ENCODE assay signal across 8 cellular contexts in genomic region chr9:27548055-27548741, GRCh38. TPM values are rescaled to one million over a fixed set of nuclear protein-coding genes. Genes with fewer than 3 reads are reported as not detected.
DNase-seq lines count a peak whose midpoint lies in the region; ATAC-seq and TF ChIP-seq lines count a peak whose summit lies in the region.

No MANE protein-coding gene starts in this region.

- no peaks in the 10 kb centered on the region for H4K20me1 ChIP-seq in PC-9 (ENCODE audit: insufficient read depth)

- POLR2A ChIA-PET in PC-9 (lab: Charles Lee; ENCODE audit: unreplicated experiment), result interaction anchor here (0.6 kb wide), 1 partner anchor 200 kb away, joined by 4 read pairs; no protein-coding TSS in a partner anchor

- H3K9me3 ChIP-seq in PC-9 (ENCODE audit: insufficient read depth, low read depth), result no peaks in the 10 kb centered on the region

- no peak overlapping the region for H3K27ac ChIP-seq in PC-9

- H3K36me3 Mint-ChIP-seq in progenitor cell of endocrine pancreas (ENCODE audit: insufficient read depth), result peaks cover 13% of the 10 kb centered on the region

- H3K27me3 ChIP-seq in PC-9 (ENCODE audit: insufficient read depth, low read depth), result no peaks in the 10 kb centered on the region

- no peak overlapping the region for H3K4me2 ChIP-seq in PC-9

- H3K4me1 Mint-ChIP-seq in progenitor cell of endocrine pancreas (ENCODE audit: low read depth), result no peaks in the 10 kb centered on the region

- H3K4me3 ChIP-seq in PC-9 (no peak overlapping the region), fibroblast of mammary gland (ENCODE audit: control insufficient read depth, low read depth, low read length) (no peak overlapping the region)

- no peaks in the 10 kb centered on the region for H3K9me3 Mint-ChIP-seq in progenitor cell of endocrine pancreas (ENCODE audit: low read depth)

- no peaks in the 10 kb centered on the region for H3K4me1 ChIP-seq in PC-9 (replicated peaks; ENCODE audit: insufficient read depth)

- no peak overlapping the region for H2AFZ ChIP-seq in PC-9

- peak; percentile 47 for TF ChIP-seq CTCF in PC-9 (conservative IDR thresholded peaks at IDR 0.05)
- peak; percentile 52 for TF ChIP-seq CTCF in fibroblast of mammary gland (conservative IDR thresholded peaks at IDR 0.05; ENCODE audit: control insufficient read depth, insufficient read depth, low read depth, low read length)
- TF ChIP-seq CTCF in progenitor cell of endocrine pancreas (IDR thresholded peaks at IDR 0.05; ENCODE audit: unreplicated experiment), result peak; percentile 66

- H3K27ac Mint-ChIP-seq in progenitor cell of endocrine pancreas, result no peak overlapping the region

- no peaks in the 10 kb centered on the region for H3K9me2 ChIP-seq in PC-9 (ENCODE audit: insufficient read depth)

- intact Hi-C loops in PC-9 (cut with micrococcal nuclease; ENCODE audit: unreplicated experiment), result loop anchor here (1.0 to 5.0 kb wide), 2 partner anchors 215 to 516 kb away; no protein-coding TSS in a partner anchor

- H3F3A ChIP-seq in PC-9 (ENCODE audit: insufficient read depth, low read depth), result no peaks in the 10 kb centered on the region

- DNase-seq in AG08396 (ENCODE audit: low spot score) (peak; percentile 20), PC-9 (peak in 1 of 2 experiments; percentile 36), fibroblast of mammary gland (ENCODE audit: low read depth) (peak; percentile 60), progenitor cell of endocrine pancreas (ENCODE audit: low spot score, unreplicated experiment) (no peak), GM19240 (ENCODE audit: insufficient read length, low spot score) (no peak)

- ATAC-seq in GM19351 (IDR thresholded peaks at IDR 0.05; ENCODE audit: unreplicated experiment) (peak; percentile 70), GM21737 (IDR thresholded peaks at IDR 0.05; ENCODE audit: unreplicated experiment) (no peak), HG03520 (IDR thresholded peaks at IDR 0.05; ENCODE audit: unreplicated experiment) (no peak)

- H3K27me3 Mint-ChIP-seq in progenitor cell of endocrine pancreas, result no peaks in the 10 kb centered on the region

- CTCF ChIA-PET in PC-9 (lab: Charles Lee), result interaction anchor here (0.7 kb wide), 1 partner anchor 8 kb away, joined by 3 read pairs; no protein-coding TSS in a partner anchor

- H3K36me3 ChIP-seq in PC-9 (ENCODE audit: low read depth), result no peaks in the 10 kb centered on the region

- no peaks in the 10 kb centered on the region for H3K79me2 ChIP-seq in PC-9 (ENCODE audit: low read depth)

- no TSS peak for BruUV-seq in PC-9 (replicated peaks; lab: Mats Ljungman, UMichigan)

- no peak overlapping the region for H3K4me3 Mint-ChIP-seq in progenitor cell of endocrine pancreas (ENCODE audit: low read depth)

RNA-seq across cellular contexts. Expression of gene MOB3B, which starts 18.6 kb away (rescaled TPM):
- total RNA-seq in PC-9 (2021), result 2.7 and 4.4 TPM in 2 replicates
- total RNA-seq in progenitor cell of endocrine pancreas, result 15.3 and 15.4 TPM in 2 replicates

RNA-seq across cellular contexts. Expression of gene IFNK, which starts 24.1 kb away (rescaled TPM):
- not detected in 2 replicates for total RNA-seq in PC-9 (2021)
- total RNA-seq in progenitor cell of endocrine pancreas, result not detected in 2 replicates

RNA-seq across cellular contexts. Expression of gene C9orf72, which starts 25.1 kb away (rescaled TPM):
- total RNA-seq in PC-9 (2021), result 4.4 and 4.9 TPM in 2 replicates
- 18.6 and 23.4 TPM in 2 replicates for total RNA-seq in progenitor cell of endocrine pancreas

Comparison
In these comparisons a context has a peak if more than half of its experiments do, and no peak if none do; other contexts are left out.
1. DNase-seq: peak in AG08396 (single experiment) and fibroblast of mammary gland (single experiment); none in progenitor cell of endocrine pancreas (single experiment) and GM19240 (single experiment).
2. Peak in every context shown above with its lines, with median percentiles within 50 percentile points of each other: CTCF ChIP-seq.